In genomic region chr6:149545258-149545753, GRCh38 we compare ENCODE assay signal across 1 cellular context.
A peak's percentile ranks its signal among the peaks of the same experiment; 100 is the strongest.
TF ChIP-seq lines count a peak whose summit lies in the region.

No MANE protein-coding gene starts in this region.

TF ChIP-seq in HepG2, 621 proteins besides CTCF, POLR2A, EP300 and RAD21 (continued from another document):
- TF ChIP-seq ZNF503 (CRISPR knock-in tag; IDR thresholded peaks at IDR 0.05) (no peak), ZNF282 (IDR thresholded peaks at IDR 0.05; ENCODE audit: partially characterized antibody) (no peak), ZBTB40 (IDR thresholded peaks at IDR 0.05) (no peak), ZBTB40 (CRISPR knock-in tag; IDR thresholded peaks at IDR 0.05) (no peak), ZNF232 (CRISPR knock-in tag; IDR thresholded peaks at IDR 0.05; ENCODE audit: borderline replicate concordance) (0 out of 2 replicates have a peak, but pooled peaks have one; percentile 51), ATAD3A (CRISPR knock-in tag; IDR thresholded peaks at IDR 0.05) (no peak), TEAD2 (CRISPR knock-in tag; IDR thresholded peaks at IDR 0.05) (no peak), ZNF10 (CRISPR knock-in tag; IDR thresholded peaks at IDR 0.05; ENCODE audit: borderline replicate concordance, low read depth) (no peak), ZNF33B (CRISPR knock-in tag; IDR thresholded peaks at IDR 0.05) (no peak)
